In the genomic region with DNA sequence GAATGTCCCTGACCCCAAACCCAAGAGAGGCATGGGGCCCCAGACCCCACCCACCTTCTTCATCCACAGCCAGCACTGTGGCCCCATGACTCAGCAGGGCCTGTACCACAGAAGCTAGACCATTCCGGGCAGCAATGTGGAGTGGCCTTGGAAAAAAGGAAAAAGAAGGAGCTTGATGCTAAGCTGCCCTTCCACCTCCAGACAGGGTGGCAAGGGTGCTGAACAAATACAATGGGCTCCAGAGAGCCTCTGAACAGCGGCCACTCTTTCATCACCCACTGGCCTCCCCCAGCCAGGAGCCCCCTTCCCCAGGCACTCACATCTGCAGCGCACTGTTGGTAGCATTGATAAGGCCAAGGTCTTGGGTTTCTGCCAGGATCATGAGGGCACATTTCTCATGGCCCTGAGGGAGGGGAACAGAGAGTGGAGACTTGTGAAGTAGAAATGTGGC, we compare ENCODE assay signal across 27 cellular contexts. TPM values are rescaled to one million over a fixed set of nuclear protein-coding genes. Genes with fewer than 3 reads are reported as not detected.
DNase-seq lines count a peak whose midpoint lies in the region; ATAC-seq and TF ChIP-seq lines count a peak whose summit lies in the region.
"Had no signal": no experiment of that assay in that cellular context is flagged by ENCODE, and none has a peak within 500 bp of the region (broad histone marks: within the 10 kb centered on the region; RNA-seq: fewer than 3 reads in every experiment).

No MANE protein-coding gene starts in this region.

- TF ChIP-seq POLR2A in body of pancreas (IDR thresholded peaks at IDR 0.05) (no peak), testis (IDR thresholded peaks at IDR 0.05) (no peak), ovary (IDR thresholded peaks at IDR 0.05) (no peak)

- H3K36me3 ChIP-seq in body of pancreas (replicated peaks in 1 of 2; ENCODE audit: insufficient read depth in 1 of 2, low read depth in 2 of 2) (peaks cover 15 to 28% of the 10 kb centered on the region in 2 donors), testis (ENCODE audit: low read depth, missing control alignments) (no peaks in the 10 kb centered on the region), ovary (peaks cover 3% of the 10 kb centered on the region)

- H3K4me3 ChIP-seq in body of pancreas (no peak overlapping the region), testis (no peak overlapping the region), ovary (no peak overlapping the region)
- H3K4me3 ChIP-seq: ascending aorta; BLaER1 treated with 17β-estradiol and CSF1 and Interleukin-3, amounts not matched to agents 10 nM and 100 nM; GM23338; suprapubic skin had no signal

- TF ChIP-seq EP300 in ovary (IDR thresholded peaks at IDR 0.05), result no peak

- ATAC-seq in Right ventricle myocardium superior (ENCODE audit: poor library complexity), result peak; percentile 48
- peak; percentile 85 for ATAC-seq in body of pancreas
- no peak for ATAC-seq in HG03432 (IDR thresholded peaks at IDR 0.05; ENCODE audit: unreplicated experiment)
- ATAC-seq in HG03095 (IDR thresholded peaks at IDR 0.05; ENCODE audit: unreplicated experiment), result no peak
- ATAC-seq: activated T-cell treated with anti-CD3 and anti-CD28 coated beads, Interleukin-2, amount 50 U/mL, for 72 hours; GM23338; naive thymus-derived CD8-positive, alpha-beta T cell; sciatic nerve had no signal

- H3K27me3 ChIP-seq in body of pancreas, result no peaks in the 10 kb centered on the region
- no peaks in the 10 kb centered on the region for H3K27me3 ChIP-seq in testis
- no peaks in the 10 kb centered on the region for H3K27me3 ChIP-seq in ovary
- H3K27me3 ChIP-seq: ascending aorta; BLaER1 treated with 17β-estradiol and CSF1 and Interleukin-3, amounts not matched to agents 10 nM and 100 nM; suprapubic skin had no signal

- H3K4me1 ChIP-seq in body of pancreas (peaks cover 34% of the 10 kb centered on the region), testis (peaks cover 15% of the 10 kb centered on the region), ovary (ENCODE audit: insufficient read depth) (no peaks in the 10 kb centered on the region)
- H3K4me1 ChIP-seq: ascending aorta; BLaER1 treated with 17β-estradiol and CSF1 and Interleukin-3, amounts not matched to agents 10 nM and 100 nM; parathyroid adenoma; suprapubic skin had no signal

- H3K27ac ChIP-seq in body of pancreas (peak overlapping the region; percentile 46 to 69 (median 56)), testis (peak overlapping the region in 1 of 2 donors; percentile 16), ovary (peak overlapping the region in 1 of 2 donors; percentile 24)
- H3K27ac ChIP-seq: ascending aorta; BLaER1 treated with 17β-estradiol and CSF1 and Interleukin-3, amounts not matched to agents 10 nM and 100 nM; HL-60; parathyroid adenoma; suprapubic skin had no signal

- TF ChIP-seq CTCF in body of pancreas (IDR thresholded peaks at IDR 0.05), result no peak
- no peak for TF ChIP-seq CTCF in testis (IDR thresholded peaks at IDR 0.05)
- TF ChIP-seq CTCF in ovary (IDR thresholded peaks at IDR 0.05), result no peak

- 4 to 12% methylated on average over 3 of the region's 3 CpGs for WGBS in body of pancreas, 2 donors
- WGBS in testis, 2 donors, result 25 to 48% methylated on average over 3 of the region's 3 CpGs
- WGBS in ovary, 3 donors, result 19 to 46% (median 20%) methylated on average over 3 of the region's 3 CpGs

- DNase-seq in Right ventricle myocardium superior (no peak), cardiac septum (ENCODE audit: low spot score) (no peak), body of pancreas (peak; percentile 71 to 86 (median 78)), hepatic stellate cell (ENCODE audit: low spot score) (peak; percentile 44), testis (peak; percentile 50), ovary (no peak)
- DNase-seq: ACHN; activated CD4-positive, alpha-beta T cell treated with anti-CD3 and anti-CD28 coated beads for 1 hour; activated CD8-positive, alpha-beta memory T cell treated with anti-CD3 and anti-CD28 coated beads for 24 hours; activated naive CD4-positive, alpha-beta T cell treated with anti-CD3 and anti-CD28 coated beads, Interleukin-2, amount 50 U/mL, for 16 hours; activated T-cell treated with anti-CD3 and anti-CD28 coated beads, Interleukin-2, amount 50 U/mL, for 72 hours; DND-41; effector memory CD4-positive, alpha-beta T cell; naive thymus-derived CD8-positive, alpha-beta T cell; NCI-H1436 treated with DMSO at 0.1 percent for 48 hours; NCI-H524 treated with DMSO at 0.1 percent for 48 hours had no signal

- H3K9me3 ChIP-seq in body of pancreas (no peaks in the 10 kb centered on the region), testis (no peaks in the 10 kb centered on the region), ovary (no peaks in the 10 kb centered on the region)
- H3K9me3 ChIP-seq: ascending aorta; BLaER1 treated with 17β-estradiol and CSF1 and Interleukin-3, amounts not matched to agents 10 nM and 100 nM; suprapubic skin had no signal

- intact Hi-C loops in Right ventricle myocardium superior (cut with DNase I), result no loop called here
- intact Hi-C loops in cardiac septum (cut with DNase I), result no loop called here
- intact Hi-C loops in body of pancreas (cut with DNase I), result no loop called here
- intact Hi-C loops in testis (cut with DNase I; ENCODE audit: low total_unique reads), result no loop called here
- intact Hi-C loops in ovary (cut with DNase I), result no loop called here

RNA-seq across cellular contexts. Expression of a gene that starts 13.9 kb away (rescaled TPM):
- total RNA-seq in Right ventricle myocardium superior (not detected), cardiac septum (not detected), body of pancreas (100 to 1,000 TPM; 306 to 333 TPM), testis (under 1 TPM in 1 of 2 donors, not detected in 1; 0.87 TPM), ovary (under 1 TPM; 0.25 to 0.85 (median 0.69) TPM)
- polyA plus RNA-seq in testis (ENCODE audit: insufficient read depth, low read depth, low replicate concordance) (3.9 TPM), ovary (under 1 TPM in 1 of 2 donors, not detected in 1; 0.28 TPM)
- total RNA-seq: ascending aorta; glomerular endothelial cell; naive thymus-derived CD8-positive, alpha-beta T cell had no signal
- polyA plus RNA-seq: IgD-negative memory B cell; naive thymus-derived CD8-positive, alpha-beta T cell had no signal

RNA-seq across cellular contexts. Expression of a gene that starts 14.4 kb away (rescaled TPM):
- total RNA-seq in Right ventricle myocardium superior, result 24.6 TPM
- total RNA-seq in cardiac septum, result 28.8 TPM
- 10 to 100 TPM; 15.2 to 21.0 TPM for total RNA-seq in body of pancreas
- total RNA-seq in testis, result 10 to 100 TPM; 26.8 to 32.3 TPM
- 20.1 TPM for polyA plus RNA-seq in testis (ENCODE audit: insufficient read depth, low read depth, low replicate concordance)
- total RNA-seq in ovary, result 10 to 100 TPM in 5 of 7 donors, 1 to 10 TPM in 2; 9.1 to 37.7 (median 28.9) TPM
- polyA plus RNA-seq in ovary, result 10 to 100 TPM; 10.5 to 26.2 TPM

RNA-seq across cellular contexts. Expression of a gene that starts 19.6 kb away (rescaled TPM):
- total RNA-seq in Right ventricle myocardium superior (18.8 TPM), cardiac septum (19.6 TPM), body of pancreas (10 to 100 TPM; 11.9 to 16.3 TPM), testis (10 to 100 TPM; 27.5 to 30.4 TPM), ovary (10 to 100 TPM; 19.8 to 43.7 (median 28.9) TPM)
- polyA plus RNA-seq in testis (ENCODE audit: insufficient read depth, low read depth, low replicate concordance) (40.8 TPM), ovary (10 to 100 TPM; 25.0 to 37.5 TPM)

RNA-seq across cellular contexts. Expression of a gene that starts 22.0 kb away (rescaled TPM):
- total RNA-seq in Right ventricle myocardium superior (48.1 TPM), cardiac septum (40.7 TPM), body of pancreas (10 to 100 TPM; 13.2 TPM), testis (10 to 100 TPM; 63.7 to 70.2 TPM), ovary (10 to 100 TPM; 34.1 to 55.6 (median 40.6) TPM)
- polyA plus RNA-seq in testis (ENCODE audit: insufficient read depth, low read depth, low replicate concordance) (49.3 TPM), ovary (10 to 100 TPM; 29.4 to 45.1 TPM)

RNA-seq across cellular contexts. Expression of a gene that starts 23.0 kb away (rescaled TPM):
- total RNA-seq in Right ventricle myocardium superior (153 TPM), cardiac septum (86.8 TPM), body of pancreas (10 to 100 TPM; 28.0 to 34.9 TPM), testis (10 to 100 TPM; 24.2 to 26.9 TPM), ovary (10 to 100 TPM; 11.3 to 31.1 (median 14.9) TPM)
- polyA plus RNA-seq in testis (ENCODE audit: insufficient read depth, low read depth, low replicate concordance) (10.6 TPM), ovary (10 to 100 TPM; 13.8 to 20.5 TPM)

Comparison
In these comparisons a context has a peak if more than half of its experiments do, and no peak if none do; other contexts are left out.
1. ATAC-seq: peak in Right ventricle myocardium superior (single experiment) and body of pancreas (single experiment); none in HG03432 (single experiment) and HG03095 (single experiment).
2. DNase-seq: peak in body of pancreas (4 of 4), hepatic stellate cell (single experiment) and testis (single experiment); none in Right ventricle myocardium superior (single experiment), cardiac septum (single experiment) and ovary (0 of 5).
3. RNA of a gene that starts 13.9 kb away (total RNA-seq): 306 to 333 TPM in body of pancreas; 0.87 TPM in testis, 0.25 to 0.85 TPM in ovary, not detected in cardiac septum (single experiment) and not detected in Right ventricle myocardium superior (single experiment); every median in the first group is over 100 times any median in the second.